24 cellular contexts compared by ENCODE assay signal in genomic region chr2:231383701-231384435, GRCh38. TPM values are rescaled to one million over a fixed set of nuclear protein-coding genes. Genes with fewer than 3 reads are reported as not detected.
DNase-seq lines count a peak whose midpoint lies in the region; ATAC-seq and TF ChIP-seq lines count a peak whose summit lies in the region.
"Had no signal": no experiment of that assay in that cellular context is flagged by ENCODE, and none has a peak within 500 bp of the region (broad histone marks: within the 10 kb centered on the region; RNA-seq: fewer than 3 reads in every experiment).

No MANE protein-coding gene starts in this region.

- H3K36me3 ChIP-seq in right atrium auricular region (no peaks in the 10 kb centered on the region), tibial artery (peaks cover 0 to 5% (median 0%) of the 10 kb centered on the region in 3 donors), endodermal cell (ENCODE audit: control insufficient read depth, insufficient read depth, low read length) (no peaks in the 10 kb centered on the region)
- H3K36me3 ChIP-seq: gastrocnemius medialis, SJSA1, upper lobe of left lung, WERI-Rb-1 had no signal

- H3K9ac ChIP-seq in endodermal cell (ENCODE audit: extremely low read depth, low read length, poor library complexity, severe bottlenecking), result no peak overlapping the region

- CTCF ChIA-PET in WTC11 (lab: Charles Lee), result interaction anchor here (1.0 to 1.3 kb wide), 4 partner anchors 9 to 29 kb away, joined by 3 to 6 read pairs (median 3); no protein-coding TSS in a partner anchor

- H3K36me3 Mint-ChIP-seq in WTC11 (peaks cover 21% of the 10 kb centered on the region), endodermal cell (ENCODE audit: low read depth) (no peaks in the 10 kb centered on the region)
- H3K36me3 Mint-ChIP-seq: activated naive CD8-positive, alpha-beta T cell treated with anti-CD3 and anti-CD28 coated beads, Interleukin-2, amount 10 ng/mL, durations not matched to agents 7 days and 5 days had no signal

- H3K4me1 Mint-ChIP-seq in WTC11 (peaks cover 15% of the 10 kb centered on the region), endodermal cell (peaks cover 4% of the 10 kb centered on the region)
- H3K4me1 Mint-ChIP-seq: activated naive CD8-positive, alpha-beta T cell treated with anti-CD3 and anti-CD28 coated beads, Interleukin-2, amount 10 ng/mL, durations not matched to agents 7 days and 5 days had no signal

- TF ChIP-seq CTCF in right atrium auricular region (IDR thresholded peaks at IDR 0.05), result no peak
- no peak for TF ChIP-seq CTCF in WTC11 (IDR thresholded peaks at IDR 0.05)
- no peak for TF ChIP-seq CTCF in tibial artery (IDR thresholded peaks at IDR 0.05)
- TF ChIP-seq CTCF in endodermal cell (conservative IDR thresholded peaks at IDR 0.05), result no peak

- intact Hi-C loops in left ventricle myocardium superior (cut with micrococcal nuclease), result no loop called here
- intact Hi-C loops in tibial artery (cut with DNase I; ENCODE audit: low total_unique reads), result no loop called here

- WGBS in endodermal cell (ENCODE audit: insufficient coverage in 1 of 2, insufficient read length in 1 of 2), 2 experiments, result 93 to 98% methylated on average over 6 to 12 of the region's 12 CpGs

- H3K9me3 ChIP-seq in right atrium auricular region (peaks cover 0 to 12% of the 10 kb centered on the region in 2 donors), tibial artery (no peaks in the 10 kb centered on the region), endodermal cell (ENCODE audit: control insufficient read depth, low read length) (peaks cover 11% of the 10 kb centered on the region)
- H3K9me3 ChIP-seq: esophagus muscularis mucosa, gastrocnemius medialis had no signal

- H3K4me1 ChIP-seq in right atrium auricular region (peaks cover 0 to 9% of the 10 kb centered on the region in 2 donors), tibial artery (peaks cover 0 to 5% (median 0%) of the 10 kb centered on the region in 4 donors), endodermal cell (ENCODE audit: control insufficient read depth, insufficient read depth, low read length) (peaks cover 7% of the 10 kb centered on the region)
- H3K4me1 ChIP-seq: gastrocnemius medialis, upper lobe of left lung had no signal

- peaks cover 5% of the 10 kb centered on the region for H3K27me3 Mint-ChIP-seq in WTC11 (ENCODE audit: low read depth)
- H3K27me3 Mint-ChIP-seq in endodermal cell (ENCODE audit: insufficient read depth), result no peaks in the 10 kb centered on the region
- H3K27me3 Mint-ChIP-seq: activated naive CD8-positive, alpha-beta T cell treated with anti-CD3 and anti-CD28 coated beads, Interleukin-2, amount 10 ng/mL, durations not matched to agents 7 days and 5 days had no signal

- H3K9me3 Mint-ChIP-seq in WTC11 (peaks cover 21% of the 10 kb centered on the region), endodermal cell (peaks cover 17% of the 10 kb centered on the region)

- H3K4me3 ChIP-seq in right atrium auricular region, result no peak overlapping the region
- no peak overlapping the region for H3K4me3 ChIP-seq in tibial artery
- no peak overlapping the region for H3K4me3 ChIP-seq in endodermal cell (ENCODE audit: low read length)
- H3K4me3 ChIP-seq: esophagus muscularis mucosa, gastrocnemius medialis, SJSA1, upper lobe of left lung had no signal

- H3K4me3 Mint-ChIP-seq in WTC11 (no peak overlapping the region), endodermal cell (no peak overlapping the region)
- H3K4me3 Mint-ChIP-seq: activated naive CD8-positive, alpha-beta T cell treated with anti-CD3 and anti-CD28 coated beads, Interleukin-2, amount 10 ng/mL, durations not matched to agents 7 days and 5 days had no signal

- DNase-seq in left ventricle myocardium superior (peak; percentile 8), right atrium auricular region (ENCODE audit: low spot score) (no peak), WTC11 (ENCODE audit: low spot score) (no peak), myocyte (ENCODE audit: low read depth) (peak; percentile 50), NCI-H82 (lab: John Stamatoyannopoulos, UW) (no peak), tibial artery (no peak), SHP77 (lab: John Stamatoyannopoulos, UW) (no peak), endodermal cell (no peak)
- DNase-seq: activated CD4-positive, alpha-beta T cell treated with anti-CD3 and anti-CD28 coated beads, Interleukin-2, amount 50 U/mL, for 4 hours; activated CD8-positive, alpha-beta memory T cell treated with anti-CD3 and anti-CD28 coated beads, Interleukin-2, amount 50 U/mL, for 48 hours; activated naive CD8-positive, alpha-beta T cell treated with anti-CD3 and anti-CD28 coated beads, Interleukin-2, amount 10 ng/mL, durations not matched to agents 7 days and 5 days; Calu3; effector memory CD4-positive, alpha-beta T cell; gastrocnemius medialis; NCI-H1694 treated with DMSO at 0.1 percent for 48 hours; NCI-H226; NCI-H774; T-helper 2 cell; upper lobe of left lung; WERI-Rb-1 had no signal

- POLR2A ChIA-PET in WTC11 (lab: Charles Lee), result no interaction called here

- H3K27ac ChIP-seq in right atrium auricular region, result no peak overlapping the region
- no peak overlapping the region for H3K27ac ChIP-seq in tibial artery
- H3K27ac ChIP-seq in endodermal cell (ENCODE audit: low read depth, low read length), result no peak overlapping the region
- H3K27ac ChIP-seq: esophagus muscularis mucosa, gastrocnemius medialis, SJSA1, upper lobe of left lung, WERI-Rb-1 had no signal

- H3K27ac Mint-ChIP-seq in WTC11, result peak overlapping the region; percentile 28
- no peak overlapping the region for H3K27ac Mint-ChIP-seq in endodermal cell
- H3K27ac Mint-ChIP-seq: activated naive CD8-positive, alpha-beta T cell treated with anti-CD3 and anti-CD28 coated beads, Interleukin-2, amount 10 ng/mL, durations not matched to agents 7 days and 5 days; activated T-helper 2 cell treated with anti-CD3 and anti-CD28 coated beads, Interferon-gamma antibody, Interleukin-2, Interleukin-4, amounts not matched to agents 10 μg/mL and 5 μg/mL and 100 μg/mL, durations not matched to agents 14 hours and 24 hours and 36 hours had no signal

- ATAC-seq in left ventricle myocardium superior, result no peak
- ATAC-seq in WTC11, result no peak
- ATAC-seq: gastrocnemius medialis had no signal

- no peaks in the 10 kb centered on the region for H3K27me3 ChIP-seq in right atrium auricular region
- H3K27me3 ChIP-seq in tibial artery, result no peaks in the 10 kb centered on the region
- H3K27me3 ChIP-seq in endodermal cell (ENCODE audit: control insufficient read depth, insufficient read depth, low read length, poor library complexity, severe bottlenecking), result no peaks in the 10 kb centered on the region
- H3K27me3 ChIP-seq: esophagus muscularis mucosa, gastrocnemius medialis, SJSA1, upper lobe of left lung had no signal

TF ChIP-seq in WTC11, 78 proteins besides CTCF, POLR2A, EP300 and RAD21:
- TF ChIP-seq NFATC4 (CRISPR knock-in tag; IDR thresholded peaks at IDR 0.05) (no peak), ZBTB21 (CRISPR knock-in tag; IDR thresholded peaks at IDR 0.05; ENCODE audit: borderline replicate concordance) (no peak), AR (CRISPR knock-in tag; IDR thresholded peaks at IDR 0.05) (no peak)

RNA-seq across cellular contexts. Expression of gene B3GNT7, which starts 11.6 kb away (rescaled TPM):
- 8.1 TPM for total RNA-seq in left ventricle myocardium superior
- total RNA-seq in right atrium auricular region, result 1 to 10 TPM; 4.0 to 9.4 TPM
- total RNA-seq in WTC11 (2021), result 151 to 197 TPM (median 194 TPM) in 3 replicates
- 0.10 TPM in 1 of 2 replicates, not detected in the other for total RNA-seq in myocyte
- 0.15 TPM for polyA plus RNA-seq in myocyte (2012)
- 10 to 100 TPM; 13.0 to 32.3 TPM for total RNA-seq in endodermal cell
- polyA plus RNA-seq in endodermal cell (2013, experiment 1 of 2), result 5.7 TPM
- polyA plus RNA-seq in endodermal cell (2013, experiment 2 of 2), result 3.7 TPM
- total RNA-seq: A673, SJSA1 had no signal

Comparison
In these comparisons a context has a peak if more than half of its experiments do, and no peak if none do; other contexts are left out.
1. DNase-seq: peak in left ventricle myocardium superior (single experiment) and myocyte (single experiment); none in right atrium auricular region (single experiment), WTC11 (single experiment), NCI-H82 (single experiment), tibial artery (0 of 2), SHP77 (0 of 2) and endodermal cell (single experiment).